1 cellular context compared by ENCODE assay signal in the genomic region with DNA sequence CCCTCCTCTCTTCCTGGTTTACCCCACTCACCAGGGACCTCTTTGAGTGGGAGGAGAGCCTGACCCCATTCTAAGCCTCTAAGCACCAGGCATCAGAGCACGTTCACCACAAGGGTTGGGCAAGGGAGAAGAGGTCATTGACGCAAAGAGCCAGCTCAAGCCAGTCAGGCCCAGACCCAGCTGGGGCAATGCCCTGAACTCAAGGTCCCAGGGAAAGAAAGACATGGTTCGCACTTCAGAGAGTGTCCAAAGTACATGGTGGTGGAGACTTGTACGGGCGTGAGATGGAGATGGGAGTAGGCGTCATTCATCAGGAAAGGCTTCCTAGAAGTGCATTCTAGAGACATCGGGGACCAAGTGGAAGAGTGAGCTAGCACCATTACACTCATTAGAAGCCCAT.
TF ChIP-seq lines count a peak whose summit lies in the region.

No MANE protein-coding gene starts in this region.

TF ChIP-seq in HCT116, 20 proteins besides CTCF, POLR2A, EP300 and RAD21:
- no peak for TF ChIP-seq EZH2 (IDR thresholded peaks at IDR 0.05)
- no peak for TF ChIP-seq FOSL1 (IDR thresholded peaks at IDR 0.05; ENCODE audit: low read depth)
- TF ChIP-seq, protein P1, sequence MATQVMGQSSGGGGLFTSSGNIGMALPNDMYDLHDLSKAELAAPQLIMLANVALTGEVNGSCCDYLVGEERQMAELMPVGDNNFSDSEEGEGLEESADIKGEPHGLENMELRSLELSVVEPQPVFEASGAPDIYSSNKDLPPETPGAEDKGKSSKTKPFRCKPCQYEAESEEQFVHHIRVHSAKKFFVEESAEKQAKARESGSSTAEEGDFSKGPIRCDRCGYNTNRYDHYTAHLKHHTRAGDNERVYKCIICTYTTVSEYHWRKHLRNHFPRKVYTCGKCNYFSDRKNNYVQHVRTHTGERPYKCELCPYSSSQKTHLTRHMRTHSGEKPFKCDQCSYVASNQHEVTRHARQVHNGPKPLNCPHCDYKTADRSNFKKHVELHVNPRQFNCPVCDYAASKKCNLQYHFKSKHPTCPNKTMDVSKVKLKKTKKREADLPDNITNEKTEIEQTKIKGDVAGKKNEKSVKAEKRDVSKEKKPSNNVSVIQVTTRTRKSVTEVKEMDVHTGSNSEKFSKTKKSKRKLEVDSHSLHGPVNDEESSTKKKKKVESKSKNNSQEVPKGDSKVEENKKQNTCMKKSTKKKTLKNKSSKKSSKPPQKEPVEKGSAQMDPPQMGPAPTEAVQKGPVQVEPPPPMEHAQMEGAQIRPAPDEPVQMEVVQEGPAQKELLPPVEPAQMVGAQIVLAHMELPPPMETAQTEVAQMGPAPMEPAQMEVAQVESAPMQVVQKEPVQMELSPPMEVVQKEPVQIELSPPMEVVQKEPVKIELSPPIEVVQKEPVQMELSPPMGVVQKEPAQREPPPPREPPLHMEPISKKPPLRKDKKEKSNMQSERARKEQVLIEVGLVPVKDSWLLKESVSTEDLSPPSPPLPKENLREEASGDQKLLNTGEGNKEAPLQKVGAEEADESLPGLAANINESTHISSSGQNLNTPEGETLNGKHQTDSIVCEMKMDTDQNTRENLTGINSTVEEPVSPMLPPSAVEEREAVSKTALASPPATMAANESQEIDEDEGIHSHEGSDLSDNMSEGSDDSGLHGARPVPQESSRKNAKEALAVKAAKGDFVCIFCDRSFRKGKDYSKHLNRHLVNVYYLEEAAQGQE (IDR thresholded peaks at IDR 0.05; ENCODE audit: low read depth): no peak
- TF ChIP-seq EZH2phosphoT487 (IDR thresholded peaks at IDR 0.05; ENCODE audit: borderline replicate concordance): no peak
- no peak for TF ChIP-seq CBX3 (IDR thresholded peaks at IDR 0.05; ENCODE audit: low read depth)
- TF ChIP-seq, protein P2, sequence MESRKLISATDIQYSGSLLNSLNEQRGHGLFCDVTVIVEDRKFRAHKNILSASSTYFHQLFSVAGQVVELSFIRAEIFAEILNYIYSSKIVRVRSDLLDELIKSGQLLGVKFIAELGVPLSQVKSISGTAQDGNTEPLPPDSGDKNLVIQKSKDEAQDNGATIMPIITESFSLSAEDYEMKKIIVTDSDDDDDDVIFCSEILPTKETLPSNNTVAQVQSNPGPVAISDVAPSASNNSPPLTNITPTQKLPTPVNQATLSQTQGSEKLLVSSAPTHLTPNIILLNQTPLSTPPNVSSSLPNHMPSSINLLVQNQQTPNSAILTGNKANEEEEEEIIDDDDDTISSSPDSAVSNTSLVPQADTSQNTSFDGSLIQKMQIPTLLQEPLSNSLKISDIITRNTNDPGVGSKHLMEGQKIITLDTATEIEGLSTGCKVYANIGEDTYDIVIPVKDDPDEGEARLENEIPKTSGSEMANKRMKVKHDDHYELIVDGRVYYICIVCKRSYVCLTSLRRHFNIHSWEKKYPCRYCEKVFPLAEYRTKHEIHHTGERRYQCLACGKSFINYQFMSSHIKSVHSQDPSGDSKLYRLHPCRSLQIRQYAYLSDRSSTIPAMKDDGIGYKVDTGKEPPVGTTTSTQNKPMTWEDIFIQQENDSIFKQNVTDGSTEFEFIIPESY (IDR thresholded peaks at IDR 0.05; ENCODE audit: extremely low read depth, insufficient replicate concordance, low read length): no peak
- no peak for TF ChIP-seq CEBPB (IDR thresholded peaks at IDR 0.05; ENCODE audit: low read depth)
- TF ChIP-seq SRF (IDR thresholded peaks at IDR 0.05; ENCODE audit: low read depth): no peak
- TF ChIP-seq ZFX (IDR thresholded peaks at IDR 0.05): no peak
- TF ChIP-seq TCF7L2 (IDR thresholded peaks at IDR 0.05; ENCODE audit: borderline replicate concordance, extremely low read depth, insufficient read depth, insufficient read length): no peak
- TF ChIP-seq ELF1 (IDR thresholded peaks at IDR 0.05; ENCODE audit: borderline replicate concordance, low read depth): no peak
- TF ChIP-seq EGR1 (IDR thresholded peaks at IDR 0.05; ENCODE audit: low read depth): no peak
